ENCODE assay signal across 17 cellular contexts in genomic region chr11:30431127-30431814, GRCh38.
A peak's percentile ranks its signal among the peaks of the same experiment; 100 is the strongest.
DNase-seq lines count a peak whose midpoint lies in the region; ATAC-seq, FAIRE-seq and TF ChIP-seq lines count a peak whose summit lies in the region.
"Had no signal": no experiment of that assay in that cellular context is flagged by ENCODE, and none has a peak within 500 bp of the region (broad histone marks: within the 10 kb centered on the region; RNA-seq: fewer than 3 reads in every experiment).

No MANE protein-coding gene starts in this region.

- H3K4me3 ChIP-seq in H1 (ENCODE audit: extremely low read depth in 1 of 4, insufficient read depth in 2 of 4, low read depth in 3 of 4, low read length in 4 of 4), result no peak overlapping the region
- H3K4me3 ChIP-seq: GM23248, PC-9 had no signal

- no peak overlapping the region for H3K27ac Mint-ChIP-seq in natural killer cell treated with Interleukin-12 subunit alpha and Interleukin-12 subunit beta and Interleukin-15 and Interleukin-18, amount 100 ng/mL, for 72 hours
- H3K27ac Mint-ChIP-seq in HFFc6, result no peak overlapping the region

- no peak overlapping the region for H4K91ac ChIP-seq in H1 (replicated peaks; ENCODE audit: insufficient read length, low read length)

- no peaks in the 10 kb centered on the region for H3K23me2 ChIP-seq in H1 (ENCODE audit: low read depth, low read length)

- H3K79me1 ChIP-seq in H1 (ENCODE audit: low read depth, low read length), result no peaks in the 10 kb centered on the region

- no peak overlapping the region for H3K23ac ChIP-seq in H1 (ENCODE audit: insufficient read length)

- no peaks in the 10 kb centered on the region for H3K9me3 Mint-ChIP-seq in natural killer cell treated with Interleukin-12 subunit alpha and Interleukin-12 subunit beta and Interleukin-15 and Interleukin-18, amount 100 ng/mL, for 72 hours
- H3K9me3 Mint-ChIP-seq in HFFc6, result peaks cover 11% of the 10 kb centered on the region

- no peaks in the 10 kb centered on the region for H4K20me1 ChIP-seq in H1 (replicated peaks in 1 of 2; ENCODE audit: control insufficient read depth in 1 of 2, insufficient read depth in 2 of 2, low read length in 2 of 2)

- H3K18ac ChIP-seq in H1 (ENCODE audit: extremely low read depth, low read length), result 0 out of 2 replicates have a peak overlapping the region, but pooled peaks have one; percentile 17

- 86% methylated on average over 4 of the region's 4 CpGs; no CpG with 5 or more reads in 1 of the 2 experiments for WGBS in H1 (ENCODE audit: extremely low coverage in 1 of 2, insufficient coverage in 1 of 2, insufficient read length in 1 of 2, insufficient replicate concordance in 2 of 2, low coverage in 1 of 2, low lambda C conversion rate in 2 of 2, missing lambda C conversion rate in 1 of 2), 2 experiments

- FAIRE-seq in H1 (lab: Jason Lieb, UNC), result no peak
- FAIRE-seq: HTR-8/SVneo had no signal

- no peak overlapping the region for H3K14ac ChIP-seq in H1 (ENCODE audit: insufficient read length)

- H4K5ac ChIP-seq in H1 (ENCODE audit: insufficient read length, low read depth, low read length), result no peak overlapping the region

- no peak for TF ChIP-seq POLR2A in H1 (IDR thresholded peaks at IDR 0.05; ENCODE audit: control extremely low read depth in 1 of 2, low read depth in 2 of 2, low read length in 2 of 2)

- no peak overlapping the region for H3K4me2 ChIP-seq in H1 (ENCODE audit: insufficient read depth in 1 of 2, low read depth in 2 of 2, low read length in 2 of 2)
- H3K4me2 ChIP-seq: PC-9 had no signal

- no peaks in the 10 kb centered on the region for H3K9me3 ChIP-seq in H1 (ENCODE audit: insufficient read depth in 2 of 2, low read depth in 1 of 2, low read length in 1 of 2)

- no peak for TF ChIP-seq EP300 in H1 (IDR thresholded peaks at IDR 0.05; ENCODE audit: borderline replicate concordance in 1 of 2, low read depth in 2 of 2, low read length in 2 of 2)

- no peaks in the 10 kb centered on the region for H3K27me3 ChIP-seq in H1 (replicated peaks in 1 of 4; ENCODE audit: control insufficient read depth in 3 of 4, extremely low read depth in 1 of 4, insufficient read depth in 3 of 4, low read length in 3 of 4)

- H2AK5ac ChIP-seq in H1 (ENCODE audit: low read depth, low read length), result no peak overlapping the region

- DNase-seq in HEK293T (ENCODE audit: extremely low spot score) (no peak), H1 (ENCODE audit: low read depth in 1 of 2, low spot score in 2 of 2) (no peak), HFFc6 (no peak)
- DNase-seq in natural killer cell treated with Interleukin-12 subunit alpha and Interleukin-12 subunit beta and Interleukin-15 and Interleukin-18, amount 100 ng/mL, for 72 hours (ENCODE audit: low spot score), result no peak
- no peak for DNase-seq in activated effector memory CD4-positive, alpha-beta T cell treated with Interleukin-2 at 50 U/mL for 16 hours
- DNase-seq: COR-L47, GM23248, NCI-H1105 treated with DMSO at 0.1 percent for 48 hours, NCI-H187, NCI-H345, NCI-H526, PC-9 had no signal

- CTCF ChIA-PET in HEK293T (lab: Yijun Ruan, JAX), result no interaction called here
- CTCF ChIA-PET in H1 (lab: Charles Lee; ENCODE audit: partially characterized antibody), result no interaction called here

- H2BK120ac ChIP-seq in H1 (replicated peaks; ENCODE audit: low read depth, low read length), result no peak overlapping the region

- H3K4ac ChIP-seq in H1 (replicated peaks; ENCODE audit: insufficient read length, low read depth, low read length), result no peak overlapping the region

- H3K79me2 ChIP-seq in H1 (ENCODE audit: control insufficient read depth in 1 of 2, insufficient read depth in 2 of 2, low read length in 2 of 2), result no peaks in the 10 kb centered on the region

- POLR2A ChIA-PET in HEK293T (lab: Yijun Ruan, JAX) (no interaction called here), H1 (lab: Charles Lee; ENCODE audit: partially characterized antibody) (no interaction called here)

- peaks cover 5 to 9% of the 10 kb centered on the region in 2 donors for H3K4me1 Mint-ChIP-seq in natural killer cell treated with Interleukin-12 subunit alpha and Interleukin-12 subunit beta and Interleukin-15 and Interleukin-18, amount 100 ng/mL, for 72 hours (ENCODE audit: low read depth in 2 of 2)
- no peaks in the 10 kb centered on the region for H3K4me1 Mint-ChIP-seq in HFFc6 (ENCODE audit: low read depth)

- H3K36me3 ChIP-seq in H1 (ENCODE audit: control insufficient read depth in 2 of 4, insufficient read depth in 4 of 4, low read length in 3 of 4), result no peaks in the 10 kb centered on the region

- peaks cover 0 to 3% (median 0%) of the 10 kb centered on the region in 4 experiments; a peak in 3 of 7 replicates for H3K4me1 ChIP-seq in H1 (replicated peaks in 1 of 4; ENCODE audit: control insufficient read depth in 3 of 4, insufficient read depth in 4 of 4, low read length in 3 of 4)

- H4K8ac ChIP-seq in H1 (ENCODE audit: extremely low read depth, insufficient read depth, low read length), result no peak overlapping the region

- no peak overlapping the region for H3K4me3 Mint-ChIP-seq in natural killer cell treated with Interleukin-12 subunit alpha and Interleukin-12 subunit beta and Interleukin-15 and Interleukin-18, amount 100 ng/mL, for 72 hours
- no peak overlapping the region for H3K4me3 Mint-ChIP-seq in HFFc6

- H2BK5ac ChIP-seq in H1 (ENCODE audit: low read depth, low read length), result no peak overlapping the region

- no peak overlapping the region for H2AFZ ChIP-seq in H1 (ENCODE audit: low read length)
- H2AFZ ChIP-seq: GM23248, PC-9 had no signal

- ATAC-seq in GM18519 (IDR thresholded peaks at IDR 0.05; ENCODE audit: low FRiP score, unreplicated experiment) (peak; percentile 46), HG03571 (IDR thresholded peaks at IDR 0.05; ENCODE audit: unreplicated experiment) (no peak), HG03439 (IDR thresholded peaks at IDR 0.05; ENCODE audit: unreplicated experiment) (no peak)
- peak; percentile 36 to 70 for ATAC-seq in natural killer cell treated with Interleukin-12 subunit alpha and Interleukin-12 subunit beta and Interleukin-15 and Interleukin-18, amount 100 ng/mL, for 72 hours

- H3K27me3 Mint-ChIP-seq in natural killer cell treated with Interleukin-12 subunit alpha and Interleukin-12 subunit beta and Interleukin-15 and Interleukin-18, amount 100 ng/mL, for 72 hours, result no peaks in the 10 kb centered on the region
- H3K27me3 Mint-ChIP-seq in HFFc6 (ENCODE audit: insufficient read depth), result no peaks in the 10 kb centered on the region

- no peak overlapping the region for H2BK12ac ChIP-seq in H1 (ENCODE audit: low read depth, low read length)

- TF ChIP-seq RAD21 in H1 (IDR thresholded peaks at IDR 0.05 in 1 of 2, conservative IDR thresholded peaks at IDR 0.05 in 1 of 2; ENCODE audit: low read depth in 2 of 2, low read length in 2 of 2), result no peak

- no peak overlapping the region for H3K9ac ChIP-seq in H1 (replicated peaks in 1 of 4; ENCODE audit: extremely low read depth in 1 of 4, low read depth in 3 of 4, low read length in 3 of 4)
- H3K9ac ChIP-seq: GM23248 had no signal

- no peak overlapping the region for H3K27ac ChIP-seq in H1 (ENCODE audit: low read depth, low read length)
- H3K27ac ChIP-seq: GM23248, HL-60, PC-9 had no signal

- H3K36me3 Mint-ChIP-seq in natural killer cell treated with Interleukin-12 subunit alpha and Interleukin-12 subunit beta and Interleukin-15 and Interleukin-18, amount 100 ng/mL, for 72 hours, result no peaks in the 10 kb centered on the region
- H3K36me3 Mint-ChIP-seq in HFFc6 (ENCODE audit: low read depth), result no peaks in the 10 kb centered on the region

- H2BK15ac ChIP-seq in H1 (ENCODE audit: low read length), result peak overlapping the region; percentile 47; the same call in 1 of the 2 replicates

- TF ChIP-seq CTCF in H1 (IDR thresholded peaks at IDR 0.05; ENCODE audit: control extremely low read depth in 1 of 3, insufficient read depth in 1 of 3, low read depth in 1 of 3, low read length in 3 of 3) (no peak), HFFc6 (IDR thresholded peaks at IDR 0.05) (no peak)

- no peak overlapping the region for H2BK20ac ChIP-seq in H1 (ENCODE audit: low read length)

- H3K56ac ChIP-seq in H1 (replicated peaks; ENCODE audit: insufficient read length, low read depth, low read length), result no peak overlapping the region

TF ChIP-seq in HEK293T, 16 proteins besides CTCF, POLR2A, EP300 and RAD21:
- TF ChIP-seq FOXM1 (IDR thresholded peaks at IDR 0.05; ENCODE audit: borderline replicate concordance) (no peak), ARNT (IDR thresholded peaks at IDR 0.05) (peak; percentile 96)

TF ChIP-seq in H1, 55 proteins besides CTCF, POLR2A, EP300 and RAD21:
- TF ChIP-seq TEAD4 (IDR thresholded peaks at IDR 0.05; ENCODE audit: low read depth, low read length), result no peak
- TF ChIP-seq SIX5 (IDR thresholded peaks at IDR 0.05; ENCODE audit: low read depth, low read length), result no peak
- TF ChIP-seq CBX5 (IDR thresholded peaks at IDR 0.05; ENCODE audit: low read depth, low read length), result no peak
- no peak for TF ChIP-seq SIN3A (conservative IDR thresholded peaks at IDR 0.05 in 1 of 2, IDR thresholded peaks at IDR 0.05 in 1 of 2; ENCODE audit: low read depth in 1 of 2, low read length in 2 of 2)
- no peak for TF ChIP-seq CBX8 (IDR thresholded peaks at IDR 0.05; ENCODE audit: borderline replicate concordance, low read depth, low read length)
- TF ChIP-seq, protein P1, sequence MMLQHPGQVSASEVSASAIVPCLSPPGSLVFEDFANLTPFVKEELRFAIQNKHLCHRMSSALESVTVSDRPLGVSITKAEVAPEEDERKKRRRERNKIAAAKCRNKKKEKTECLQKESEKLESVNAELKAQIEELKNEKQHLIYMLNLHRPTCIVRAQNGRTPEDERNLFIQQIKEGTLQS (IDR thresholded peaks at IDR 0.05; ENCODE audit: insufficient read depth, low read depth, low read length), result no peak
- no peak for TF ChIP-seq TAF1 (IDR thresholded peaks at IDR 0.05; ENCODE audit: low read depth, low read length)
- no peak for TF ChIP-seq RFX5 (IDR thresholded peaks at IDR 0.05; ENCODE audit: borderline replicate concordance, low read depth, low read length)
- TF ChIP-seq, protein P2, sequence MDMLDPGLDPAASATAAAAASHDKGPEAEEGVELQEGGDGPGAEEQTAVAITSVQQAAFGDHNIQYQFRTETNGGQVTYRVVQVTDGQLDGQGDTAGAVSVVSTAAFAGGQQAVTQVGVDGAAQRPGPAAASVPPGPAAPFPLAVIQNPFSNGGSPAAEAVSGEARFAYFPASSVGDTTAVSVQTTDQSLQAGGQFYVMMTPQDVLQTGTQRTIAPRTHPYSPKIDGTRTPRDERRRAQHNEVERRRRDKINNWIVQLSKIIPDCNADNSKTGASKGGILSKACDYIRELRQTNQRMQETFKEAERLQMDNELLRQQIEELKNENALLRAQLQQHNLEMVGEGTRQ (IDR thresholded peaks at IDR 0.05; ENCODE audit: low read length), result no peak
- TF ChIP-seq, protein P3, sequence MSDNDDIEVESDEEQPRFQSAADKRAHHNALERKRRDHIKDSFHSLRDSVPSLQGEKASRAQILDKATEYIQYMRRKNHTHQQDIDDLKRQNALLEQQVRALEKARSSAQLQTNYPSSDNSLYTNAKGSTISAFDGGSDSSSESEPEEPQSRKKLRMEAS (IDR thresholded peaks at IDR 0.05), result no peak

Comparison
In these comparisons a context has a peak if more than half of its experiments do, and no peak if none do; other contexts are left out.
1. ATAC-seq: peak in GM18519 (single experiment) and natural killer cell treated with Interleukin-12 subunit alpha and Interleukin-12 subunit beta and Interleukin-15 and Interleukin-18, amount 100 ng/mL, for 72 hours (2 of 2); none in HG03571 (single experiment) and HG03439 (single experiment).